ENCODE assay signal across 8 cellular contexts in the genomic region with DNA sequence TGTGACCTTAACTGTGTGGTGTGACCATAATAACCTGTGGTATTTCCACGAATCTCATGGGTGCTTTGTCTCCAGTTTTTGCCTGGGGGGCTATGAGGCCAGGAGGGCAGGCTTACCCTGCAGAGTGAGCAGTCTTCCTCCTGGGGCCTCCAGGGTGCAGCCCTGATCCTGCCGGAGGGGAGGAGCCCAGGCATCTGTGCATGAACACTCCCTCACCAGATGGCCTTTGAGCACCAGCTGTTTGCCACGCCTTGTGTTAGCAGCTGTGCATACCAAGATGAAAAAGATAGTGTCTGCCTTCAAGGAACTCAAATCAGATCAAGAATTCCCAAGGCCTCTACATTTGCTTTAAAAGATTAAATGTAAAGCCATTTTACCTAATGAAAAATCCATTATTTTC.
DNase-seq lines count a peak whose midpoint lies in the region; ATAC-seq and TF ChIP-seq lines count a peak whose summit lies in the region.

No MANE protein-coding gene starts in this region.

- peak; percentile 96 for DNase-seq in DMS 273 (lab: John Stamatoyannopoulos, UW; ENCODE audit: unreplicated experiment)
- peak; percentile 91 for DNase-seq in NCI-H82 treated with DMSO at 0.1 percent for 48 hours (lab: John Stamatoyannopoulos, UW; ENCODE audit: unreplicated experiment)
- DNase-seq in epithelial cell of esophagus (ENCODE audit: low read depth), result peak; percentile 65
- peak; percentile 72 for DNase-seq in sigmoid colon
- no peak for DNase-seq in omental fat pad (ENCODE audit: low spot score)
- DNase-seq in esophagus muscularis mucosa (ENCODE audit: extremely low spot score), result no peak

- intact Hi-C loops in sigmoid colon (cut with DNase I) (no loop called here), esophagus muscularis mucosa (cut with DNase I) (no loop called here)

- peak; percentile 61 for ATAC-seq in GM21825 (IDR thresholded peaks at IDR 0.05; ENCODE audit: unreplicated experiment)
- ATAC-seq in HG02852 (IDR thresholded peaks at IDR 0.05; ENCODE audit: unreplicated experiment), result no peak
- ATAC-seq in omental fat pad (ENCODE audit: low FRiP score), result no peak

- TF ChIP-seq EP300 in sigmoid colon (IDR thresholded peaks at IDR 0.05) (no peak), esophagus muscularis mucosa (IDR thresholded peaks at IDR 0.05) (no peak)

- H3K4me1 ChIP-seq in sigmoid colon, result peaks cover 0 to 69% (median 53%) of the 10 kb centered on the region in 4 donors
- H3K4me1 ChIP-seq in esophagus muscularis mucosa, result peaks cover 62 to 88% (median 73%) of the 10 kb centered on the region in 4 donors

- H3K27ac ChIP-seq in sigmoid colon (peak overlapping the region in 3 of 4 donors; percentile 28 to 97 (median 44)), esophagus muscularis mucosa (replicated peaks in 1 of 4) (peak overlapping the region in 2 of 4 donors; percentile 22 to 24)

- TF ChIP-seq POLR2A in sigmoid colon (IDR thresholded peaks at IDR 0.05) (no peak), esophagus muscularis mucosa (IDR thresholded peaks at IDR 0.05; ENCODE audit: low read depth) (no peak)

- H3K4me3 ChIP-seq in epithelial cell of esophagus (ENCODE audit: low read length) (no peak overlapping the region), sigmoid colon (no peak overlapping the region), esophagus muscularis mucosa (no peak overlapping the region)

- H3K9me3 ChIP-seq in sigmoid colon (no peaks in the 10 kb centered on the region), esophagus muscularis mucosa (no peaks in the 10 kb centered on the region)

- TF ChIP-seq CTCF in epithelial cell of esophagus (IDR thresholded peaks at IDR 0.05; ENCODE audit: insufficient read depth, low read depth, low read length, missing control alignments), result no peak
- TF ChIP-seq CTCF in sigmoid colon (IDR thresholded peaks at IDR 0.05), result no peak
- TF ChIP-seq CTCF in omental fat pad (IDR thresholded peaks at IDR 0.05), result no peak
- no peak for TF ChIP-seq CTCF in esophagus muscularis mucosa (IDR thresholded peaks at IDR 0.05)

- H3K36me3 ChIP-seq in sigmoid colon (no peaks in the 10 kb centered on the region), esophagus muscularis mucosa (peaks cover 0 to 6% (median 3%) of the 10 kb centered on the region in 4 donors)

- H3K27me3 ChIP-seq in sigmoid colon (no peaks in the 10 kb centered on the region), esophagus muscularis mucosa (no peaks in the 10 kb centered on the region)

- WGBS in sigmoid colon, 2 donors, result 10 to 34% methylated on average over 3 of the region's 3 CpGs
- 70% methylated on average over 2 of the region's 3 CpGs for WGBS in esophagus muscularis mucosa

Comparison
In these comparisons a context has a peak if more than half of its experiments do, and no peak if none do; other contexts are left out.
1. DNase-seq: peak in DMS 273 (single experiment), NCI-H82 treated with DMSO at 0.1 percent for 48 hours (single experiment), epithelial cell of esophagus (single experiment) and sigmoid colon (single experiment); none in omental fat pad (single experiment) and esophagus muscularis mucosa (single experiment).